Comparison of ENCODE assay signal across 9 cellular contexts in genomic region chrX:109697855-109698254, GRCh38.
"Had no signal": no experiment of that assay in that cellular context is flagged by ENCODE, and none has a peak within 500 bp of the region (broad histone marks: within the 10 kb centered on the region; RNA-seq: fewer than 3 reads in every experiment).

No MANE protein-coding gene starts in this region.

- H2AFZ ChIP-seq: GM23248 had no signal

- H3K4me3 ChIP-seq: GM23248, HAP-1, K562 had no signal

- DNase-seq: GM23248, GOT3, H7, IMR-90, KG1 had no signal

- H3K9me3 ChIP-seq: HAP-1 had no signal

- H3K27ac ChIP-seq: GM23248, HL-60 had no signal

- ATAC-seq: HCT116, K562 had no signal

- H3K36me3 ChIP-seq: HAP-1 had no signal
